Comparison of ENCODE assay signal across 37 cellular contexts in genomic region chr6:159375014-159375413, GRCh38.
"Had no signal": no experiment of that assay in that cellular context is flagged by ENCODE, and none has a peak within 500 bp of the region (broad histone marks: within the 10 kb centered on the region; RNA-seq: fewer than 3 reads in every experiment).

No MANE protein-coding gene starts in this region.

- H3K9me3 Mint-ChIP-seq: activated CD4-positive, alpha-beta memory T cell treated with anti-CD3 and anti-CD28 coated beads, Interleukin-2, amount 10 ng/mL, durations not matched to agents 7 days and 5 days; activated naive CD8-positive, alpha-beta T cell treated with anti-CD3 and anti-CD28 coated beads, Interleukin-2, amount 10 ng/mL, durations not matched to agents 7 days and 5 days; activated T-helper 2 cell treated with anti-CD3 and anti-CD28 coated beads, Interferon-gamma antibody, Interleukin-2, Interleukin-4, amounts not matched to agents 10 μg/mL and 5 μg/mL and 100 μg/mL, durations not matched to agents 14 hours and 24 hours and 36 hours; T-helper 2 cell treated with Interferon-gamma antibody and Interleukin-4, amounts not matched to agents 5 μg/mL and 100 μg/mL, for 36 hours had no signal

- H3K27ac Mint-ChIP-seq: activated B cell treated with CpG ODN at 0.5 μM for 24 hours; activated CD4-positive, alpha-beta memory T cell treated with anti-CD3 and anti-CD28 coated beads, Interleukin-2, amount 10 ng/mL, durations not matched to agents 7 days and 5 days; activated CD4-positive, alpha-beta T cell treated with anti-CD3 and anti-CD28 coated beads, Interleukin-2, amount 10 ng/mL, durations not matched to agents 24 days and 14 days; activated CD8-positive, alpha-beta memory T cell treated with anti-CD3 and anti-CD28 coated beads, Interleukin-2, amount 10 ng/mL, durations not matched to agents 7 days and 5 days; activated CD8-positive, alpha-beta T cell treated with anti-CD3 and anti-CD28 coated beads, Interleukin-2, amount 10 ng/mL, durations not matched to agents 7 days and 5 days; activated naive CD4-positive, alpha-beta T cell treated with anti-CD3 and anti-CD28 coated beads, Interleukin-2, amount 10 ng/mL, durations not matched to agents 7 days and 5 days; activated naive CD4-positive, alpha-beta T cell treated with anti-CD3 and anti-CD28 coated beads, Interleukin-2, amount 50 U/mL, for 24 hours; activated naive CD8-positive, alpha-beta T cell; activated naive CD8-positive, alpha-beta T cell treated with anti-CD3 and anti-CD28 coated beads, Interleukin-2, amount 10 ng/mL, durations not matched to agents 7 days and 5 days; activated naive CD8-positive, alpha-beta T cell treated with anti-CD3 and anti-CD28 coated beads, Interleukin-2, amount 50 U/mL, for 24 hours; activated T-cell treated with anti-CD3 and anti-CD28 coated beads, Interleukin-2, amount 50 U/mL, for 24 hours; activated T-helper 2 cell treated with anti-CD3 and anti-CD28 coated beads, Interferon-gamma antibody, Interleukin-2, Interleukin-4, amounts not matched to agents 10 μg/mL and 5 μg/mL and 100 μg/mL, durations not matched to agents 14 hours and 24 hours and 36 hours; brain; T-helper 1 cell treated with Interleukin-12 subunit alpha and Interleukin-12 subunit beta and Interleukin-4 antibody, amounts not matched to agents 30 μg/mL and 1 μg/mL, for 36 hours; T-helper 2 cell treated with Interferon-gamma antibody and Interleukin-4, amounts not matched to agents 5 μg/mL and 100 μg/mL, for 36 hours had no signal

- DNase-seq: activated B cell treated with CpG ODN at 0.5 μM for 24 hours; activated CD4-positive, alpha-beta memory T cell treated with anti-CD3 and anti-CD28 coated beads, Interleukin-2, amount 10 ng/mL, durations not matched to agents 7 days and 5 days; activated CD4-positive, alpha-beta T cell treated with anti-CD3 and anti-CD28 coated beads for 4 hours; activated CD4-positive, alpha-beta T cell treated with anti-CD3 and anti-CD28 coated beads, Interleukin-2, amount 10 ng/mL, durations not matched to agents 24 days and 14 days; activated CD4-positive, alpha-beta T cell treated with anti-CD3 and anti-CD28 coated beads, Interleukin-2, amount 50 U/mL, for 1 hour; activated CD4-positive, alpha-beta T cell treated with anti-CD3 and anti-CD28 coated beads, Interleukin-2, amount 50 U/mL, for 4 hours; activated CD4-positive, CD25-positive, alpha-beta regulatory T cell treated with anti-CD3 and anti-CD28 coated beads, Interleukin-2, amount 50 U/mL, for 72 hours; activated CD8-positive, alpha-beta memory T cell treated with anti-CD3 and anti-CD28 coated beads for 24 hours; activated CD8-positive, alpha-beta memory T cell treated with anti-CD3 and anti-CD28 coated beads, Interleukin-2, amount 10 ng/mL, durations not matched to agents 7 days and 5 days; activated CD8-positive, alpha-beta memory T cell treated with anti-CD3 and anti-CD28 coated beads, Interleukin-2, amount 50 U/mL, for 48 hours; activated CD8-positive, alpha-beta T cell treated with anti-CD3 and anti-CD28 coated beads, Interleukin-2, amount 10 ng/mL, durations not matched to agents 7 days and 5 days; activated effector memory CD4-positive, alpha-beta T cell treated with Interleukin-2 at 50 U/mL for 16 hours; activated gamma-delta T cell; activated naive CD4-positive, alpha-beta T cell treated with anti-CD3 and anti-CD28 coated beads, Interleukin-2, amount 10 ng/mL, durations not matched to agents 7 days and 5 days; activated naive CD4-positive, alpha-beta T cell treated with Interleukin-2 at 50 U/mL for 16 hours; activated naive CD8-positive, alpha-beta T cell treated with anti-CD3 and anti-CD28 coated beads, Interleukin-2, amount 10 ng/mL, durations not matched to agents 7 days and 5 days; activated naive CD8-positive, alpha-beta T cell treated with anti-CD3 and anti-CD28 coated beads, Interleukin-2, amount 50 U/mL, for 24 hours; activated T-cell treated with anti-CD3 and anti-CD28 coated beads, Interleukin-2, amount 50 U/mL, for 24 hours; activated T-cell treated with anti-CD3 and anti-CD28 coated beads, Interleukin-2, amount 50 U/mL, for 48 hours; amygdala; anterior cingulate cortex; caudate nucleus; cerebellar nuclear complex; T-helper 1 cell; T-helper 9 cell had no signal

- H3K4me3 ChIP-seq: ascending aorta, cardiac muscle cell had no signal

- H3K4me1 Mint-ChIP-seq: activated B cell treated with CpG ODN at 0.5 μM for 24 hours; activated CD4-positive, alpha-beta memory T cell treated with anti-CD3 and anti-CD28 coated beads, Interleukin-2, amount 10 ng/mL, durations not matched to agents 7 days and 5 days; activated CD4-positive, alpha-beta T cell treated with anti-CD3 and anti-CD28 coated beads, Interleukin-2, amount 10 ng/mL, durations not matched to agents 24 days and 14 days; activated CD8-positive, alpha-beta memory T cell treated with anti-CD3 and anti-CD28 coated beads, Interleukin-2, amount 10 ng/mL, durations not matched to agents 7 days and 5 days; activated naive CD4-positive, alpha-beta T cell treated with anti-CD3 and anti-CD28 coated beads, Interleukin-2, amount 10 ng/mL, durations not matched to agents 7 days and 5 days; activated naive CD4-positive, alpha-beta T cell treated with anti-CD3 and anti-CD28 coated beads, Interleukin-2, amount 50 U/mL, for 24 hours; activated naive CD8-positive, alpha-beta T cell treated with anti-CD3 and anti-CD28 coated beads, Interleukin-2, amount 50 U/mL, for 24 hours; brain; central memory CD8-positive, alpha-beta T cell had no signal

- H3K27me3 ChIP-seq: ascending aorta, cardiac muscle cell had no signal

- H3K27me3 Mint-ChIP-seq: activated CD4-positive, alpha-beta memory T cell treated with anti-CD3 and anti-CD28 coated beads, Interleukin-2, amount 10 ng/mL, durations not matched to agents 7 days and 5 days; activated CD4-positive, alpha-beta T cell treated with anti-CD3 and anti-CD28 coated beads, Interleukin-2, amount 10 ng/mL, durations not matched to agents 24 days and 14 days; activated naive CD4-positive, alpha-beta T cell treated with anti-CD3 and anti-CD28 coated beads, Interleukin-2, amount 10 ng/mL, durations not matched to agents 7 days and 5 days; activated naive CD4-positive, alpha-beta T cell treated with anti-CD3 and anti-CD28 coated beads, Interleukin-2, amount 50 U/mL, for 24 hours had no signal

- H3K4me3 Mint-ChIP-seq: activated B cell treated with CpG ODN at 0.5 μM for 24 hours; activated CD4-positive, alpha-beta memory T cell treated with anti-CD3 and anti-CD28 coated beads, Interleukin-2, amount 10 ng/mL, durations not matched to agents 7 days and 5 days; activated CD4-positive, alpha-beta T cell treated with anti-CD3 and anti-CD28 coated beads, Interleukin-2, amount 10 ng/mL, durations not matched to agents 24 days and 14 days; activated CD8-positive, alpha-beta memory T cell treated with anti-CD3 and anti-CD28 coated beads, Interleukin-2, amount 10 ng/mL, durations not matched to agents 7 days and 5 days; activated CD8-positive, alpha-beta T cell treated with anti-CD3 and anti-CD28 coated beads, Interleukin-2, amount 10 ng/mL, durations not matched to agents 7 days and 5 days; activated naive CD4-positive, alpha-beta T cell treated with anti-CD3 and anti-CD28 coated beads, Interleukin-2, amount 10 ng/mL, durations not matched to agents 7 days and 5 days; activated naive CD4-positive, alpha-beta T cell treated with anti-CD3 and anti-CD28 coated beads, Interleukin-2, amount 50 U/mL, for 24 hours; activated naive CD8-positive, alpha-beta T cell; activated naive CD8-positive, alpha-beta T cell treated with anti-CD3 and anti-CD28 coated beads, Interleukin-2, amount 10 ng/mL, durations not matched to agents 7 days and 5 days; activated naive CD8-positive, alpha-beta T cell treated with anti-CD3 and anti-CD28 coated beads, Interleukin-2, amount 50 U/mL, for 24 hours; activated T-cell treated with anti-CD3 and anti-CD28 coated beads, Interleukin-2, amount 50 U/mL, for 24 hours; brain; central memory CD8-positive, alpha-beta T cell; T-helper 1 cell treated with Interleukin-12 subunit alpha and Interleukin-12 subunit beta and Interleukin-4 antibody, amounts not matched to agents 30 μg/mL and 1 μg/mL, for 36 hours; T-helper 2 cell treated with Interferon-gamma antibody and Interleukin-4, amounts not matched to agents 5 μg/mL and 100 μg/mL, for 36 hours had no signal

- H3K36me3 ChIP-seq: ascending aorta, cardiac muscle cell had no signal

- ATAC-seq: activated CD8-positive, alpha-beta memory T cell treated with anti-CD3 and anti-CD28 coated beads, Interleukin-2, amount 10 ng/mL, durations not matched to agents 7 days and 5 days; activated CD8-positive, alpha-beta T cell treated with anti-CD3 and anti-CD28 coated beads, Interleukin-2, amount 10 ng/mL, durations not matched to agents 7 days and 5 days; activated naive CD8-positive, alpha-beta T cell treated with anti-CD3 and anti-CD28 coated beads, Interleukin-2, amount 50 U/mL, for 24 hours had no signal

- FAIRE-seq: bronchial epithelial cell, TTC549 had no signal

- H3K27ac ChIP-seq: cardiac muscle cell, VCaP had no signal

- H3K36me3 Mint-ChIP-seq: activated CD8-positive, alpha-beta memory T cell treated with anti-CD3 and anti-CD28 coated beads, Interleukin-2, amount 10 ng/mL, durations not matched to agents 7 days and 5 days; activated naive CD4-positive, alpha-beta T cell treated with anti-CD3 and anti-CD28 coated beads, Interleukin-2, amount 10 ng/mL, durations not matched to agents 7 days and 5 days; activated naive CD4-positive, alpha-beta T cell treated with anti-CD3 and anti-CD28 coated beads, Interleukin-2, amount 50 U/mL, for 24 hours; activated naive CD8-positive, alpha-beta T cell; activated naive CD8-positive, alpha-beta T cell treated with anti-CD3 and anti-CD28 coated beads, Interleukin-2, amount 10 ng/mL, durations not matched to agents 7 days and 5 days; brain had no signal
